17 cellular contexts compared by ENCODE assay signal in genomic region chr6:81049425-81050042, GRCh38.
DNase-seq lines count a peak whose midpoint lies in the region; ATAC-seq and TF ChIP-seq lines count a peak whose summit lies in the region.
"Had no signal": no experiment of that assay in that cellular context is flagged by ENCODE, and none has a peak within 500 bp of the region (broad histone marks: within the 10 kb centered on the region; RNA-seq: fewer than 3 reads in every experiment).

No MANE protein-coding gene starts in this region.

- DNase-seq in A172 (ENCODE audit: low spot score) (peak; percentile 2), EH (ENCODE audit: low read depth) (peak; percentile 31), astrocyte of the hippocampus (ENCODE audit: low read depth, low spot score) (peak; percentile 12), iris pigment epithelial cell (ENCODE audit: low read depth) (peak; percentile 17), NCI-H2227 (lab: John Stamatoyannopoulos, UW; ENCODE audit: unreplicated experiment) (no peak), omental fat pad (ENCODE audit: low spot score) (no peak), COR-L47 (lab: John Stamatoyannopoulos, UW) (no peak)
- DNase-seq: activated effector memory CD4-positive, alpha-beta T cell treated with anti-CD3 and anti-CD28 coated beads, Interleukin-2, amount 50 U/mL, for 16 hours; activated naive CD8-positive, alpha-beta T cell treated with anti-CD3 and anti-CD28 coated beads, Interleukin-2, amount 50 U/mL, for 24 hours; esophagus squamous epithelium; glutamatergic neuron; mammary epithelial cell; retina; spleen; stimulated activated CD4-positive, alpha-beta T cell treated with anti-CD3 and anti-CD28 coated beads, Interleukin-4, amount 100 ng/mL, for 24 hours; stimulated activated naive CD4-positive, alpha-beta T cell had no signal

- TF ChIP-seq CTCF in omental fat pad (IDR thresholded peaks at IDR 0.05): no peak

- ATAC-seq in omental fat pad (ENCODE audit: low FRiP score) (no peak), HG03460 (IDR thresholded peaks at IDR 0.05; ENCODE audit: unreplicated experiment) (no peak)
- ATAC-seq: activated naive CD8-positive, alpha-beta T cell treated with anti-CD3 and anti-CD28 coated beads, Interleukin-2, amount 50 U/mL, for 24 hours had no signal

Comparison
In these comparisons a context has a peak if more than half of its experiments do, and no peak if none do; other contexts are left out.
1. DNase-seq: peak in A172 (single experiment), EH (single experiment), astrocyte of the hippocampus (single experiment) and iris pigment epithelial cell (single experiment); none in NCI-H2227 (single experiment), omental fat pad (single experiment) and COR-L47 (single experiment).